Comparison of ENCODE assay signal across 9 cellular contexts in genomic region chr3:107431048-107431297, GRCh38. TPM values are rescaled to one million over a fixed set of nuclear protein-coding genes. Genes with fewer than 3 reads are reported as not detected.
DNase-seq lines count a peak whose midpoint lies in the region; ATAC-seq and TF ChIP-seq lines count a peak whose summit lies in the region.
"Had no signal": no experiment of that assay in that cellular context is flagged by ENCODE, and none has a peak within 500 bp of the region (broad histone marks: within the 10 kb centered on the region; RNA-seq: fewer than 3 reads in every experiment).

No MANE protein-coding gene starts in this region.

- POLR2A ChIA-PET in naive thymus-derived CD4-positive, alpha-beta T cell (lab: Charles Lee) = interaction anchor here (2.5 kb wide), 1 partner anchor 93 kb away, joined by 8 read pairs; no protein-coding TSS in a partner anchor

- H3K27me3 Mint-ChIP-seq in naive thymus-derived CD4-positive, alpha-beta T cell = peaks cover 0 to 59% (median 4%) of the 10 kb centered on the region in 5 donors

- no peak for TF ChIP-seq POLR2A in upper lobe of left lung (IDR thresholded peaks at IDR 0.05)

- TF ChIP-seq CTCF in WI38 (IDR thresholded peaks at IDR 0.05; ENCODE audit: low read depth, low read length) (no peak), epithelial cell of esophagus (IDR thresholded peaks at IDR 0.05; ENCODE audit: insufficient read depth, low read depth, low read length, missing control alignments) (no peak), upper lobe of left lung (IDR thresholded peaks at IDR 0.05) (no peak)

- H3K27ac ChIP-seq in naive thymus-derived CD4-positive, alpha-beta T cell (ENCODE audit: low read depth, low read length) = peak overlapping the region; percentile 52
- H3K27ac ChIP-seq in upper lobe of left lung = peak overlapping the region; percentile 93 to 98 (median 95)

- peaks cover 0 to 27% (median 13%) of the 10 kb centered on the region in 7 donors for H3K4me1 Mint-ChIP-seq in naive thymus-derived CD4-positive, alpha-beta T cell

- no peaks in the 10 kb centered on the region for H3K36me3 Mint-ChIP-seq in naive thymus-derived CD4-positive, alpha-beta T cell

- peak; percentile 18 for DNase-seq in activated T-cell treated with anti-CD3 and anti-CD28 coated beads for 48 hours (ENCODE audit: low read depth)
- no peak for DNase-seq in activated T-cell treated with anti-CD3 and anti-CD28 coated beads for 4 hours
- no peak for DNase-seq in epithelial cell of esophagus (ENCODE audit: low read depth)
- peak in 5 of 9 donors; percentile 14 to 35 (median 21) for DNase-seq in naive thymus-derived CD4-positive, alpha-beta T cell
- peak in 1 of 2 donors; percentile 37 for DNase-seq in upper lobe of left lung
- DNase-seq in GM03348 (ENCODE audit: low spot score) = no peak

- intact Hi-C loops in naive thymus-derived CD4-positive, alpha-beta T cell (cut with micrococcal nuclease) = loop anchor here (5.0 to 10.0 kb wide), 3 partner anchors 166 to 1121 kb away; partner anchors contain the start of gene IFT57 (in 1 of the 2)

- CTCF ChIA-PET in naive thymus-derived CD4-positive, alpha-beta T cell (lab: Charles Lee) = interaction anchor here (0.9 to 2.2 kb wide), 5 partner anchors 10 to 194 kb away, joined by 3 to 9 read pairs (median 6); no protein-coding TSS in a partner anchor

- no peak for TF ChIP-seq EP300 in upper lobe of left lung (IDR thresholded peaks at IDR 0.05)

- H3K4me3 ChIP-seq in WI38 (ENCODE audit: low read depth, low read length) = peak overlapping the region; percentile 71
- peak overlapping the region; percentile 49 for H3K4me3 ChIP-seq in epithelial cell of esophagus (ENCODE audit: low read length)
- H3K4me3 ChIP-seq in naive thymus-derived CD4-positive, alpha-beta T cell (ENCODE audit: low read length) = peak overlapping the region; percentile 76
- peak overlapping the region; percentile 35 to 95 (median 75) for H3K4me3 ChIP-seq in upper lobe of left lung

- no peaks in the 10 kb centered on the region for H3K9me3 Mint-ChIP-seq in naive thymus-derived CD4-positive, alpha-beta T cell

- peak overlapping the region; percentile 81 to 95 (median 90) for H3K4me3 Mint-ChIP-seq in naive thymus-derived CD4-positive, alpha-beta T cell

- WGBS in upper lobe of left lung, 2 donors = 0% methylated on average over 4 to 14 of the region's 17 CpGs

- H3K9me3 ChIP-seq in naive thymus-derived CD4-positive, alpha-beta T cell (ENCODE audit: control insufficient read depth in 2 of 3, low read length in 3 of 3) = no peaks in the 10 kb centered on the region
- H3K9me3 ChIP-seq in upper lobe of left lung = no peaks in the 10 kb centered on the region

- ATAC-seq in HG03095 (IDR thresholded peaks at IDR 0.05; ENCODE audit: unreplicated experiment) (peak; percentile 17), upper lobe of left lung (ENCODE audit: low FRiP score in 2 of 2) (peak; percentile 15 to 34)
- ATAC-seq in naive thymus-derived CD4-positive, alpha-beta T cell = peak; percentile 30

- H3K4me1 ChIP-seq in naive thymus-derived CD4-positive, alpha-beta T cell (ENCODE audit: control insufficient read depth in 2 of 2, insufficient read depth in 2 of 2, low read length in 2 of 2) = peaks cover 11 to 12% of the 10 kb centered on the region in 2 donors
- H3K4me1 ChIP-seq in upper lobe of left lung = peaks cover 15 to 20% (median 17%) of the 10 kb centered on the region in 4 donors

- H3K36me3 ChIP-seq in naive thymus-derived CD4-positive, alpha-beta T cell (ENCODE audit: control insufficient read depth in 2 of 3, insufficient read depth in 3 of 3, low read length in 3 of 3) = no peaks in the 10 kb centered on the region
- no peaks in the 10 kb centered on the region for H3K36me3 ChIP-seq in upper lobe of left lung

- no peaks in the 10 kb centered on the region for H3K27me3 ChIP-seq in naive thymus-derived CD4-positive, alpha-beta T cell (ENCODE audit: control insufficient read depth in 2 of 2, insufficient read depth in 2 of 2, low read length in 2 of 2)
- H3K27me3 ChIP-seq in upper lobe of left lung = no peaks in the 10 kb centered on the region

- peak overlapping the region; percentile 14 to 89 (median 58) for H3K27ac Mint-ChIP-seq in naive thymus-derived CD4-positive, alpha-beta T cell

RNA-seq across cellular contexts. Expression of gene CCDC54, which starts 53.7 kb away (rescaled TPM):
- not detected for total RNA-seq in naive thymus-derived CD4-positive, alpha-beta T cell
- not detected for polyA plus RNA-seq in naive thymus-derived CD4-positive, alpha-beta T cell
- total RNA-seq in upper lobe of left lung = not detected
- total RNA-seq: myocyte had no signal

Comparison
In these comparisons a context has a peak if more than half of its experiments do, and no peak if none do; other contexts are left out.
1. DNase-seq: peak in activated T-cell treated with anti-CD3 and anti-CD28 coated beads for 48 hours (single experiment) and naive thymus-derived CD4-positive, alpha-beta T cell (5 of 9); none in activated T-cell treated with anti-CD3 and anti-CD28 coated beads for 4 hours (single experiment), epithelial cell of esophagus (single experiment) and GM03348 (single experiment).
2. Peak in every context shown above with its lines, with median percentiles within 50 percentile points of each other: ATAC-seq and H3K4me3 ChIP-seq.